In the genomic region with DNA sequence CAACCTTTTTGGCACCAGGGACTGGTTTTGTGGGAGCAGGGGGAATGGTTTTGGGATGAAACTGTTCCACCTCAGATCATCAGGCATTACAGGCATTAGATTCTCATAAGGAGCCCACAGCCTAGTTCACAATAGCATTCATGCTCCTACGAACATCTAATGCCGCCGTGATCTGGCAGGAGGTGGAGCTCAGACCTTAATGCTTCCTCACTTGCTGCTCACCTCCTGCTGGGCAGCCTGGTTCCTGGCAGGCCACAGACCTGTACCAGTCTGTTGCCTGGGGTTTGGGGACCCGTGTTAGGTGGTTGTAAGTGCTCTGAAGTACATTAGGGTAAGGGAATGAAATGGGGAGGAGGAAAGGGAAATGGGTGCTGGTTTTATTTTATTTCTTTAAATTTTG, we compare ENCODE assay signal across 28 cellular contexts. TPM values are rescaled to one million over a fixed set of nuclear protein-coding genes. Genes with fewer than 3 reads are reported as not detected.
A peak's percentile ranks its signal among the peaks of the same experiment; 100 is the strongest.
DNase-seq lines count a peak whose midpoint lies in the region; ATAC-seq and TF ChIP-seq lines count a peak whose summit lies in the region.
"Had no signal": no experiment of that assay in that cellular context is flagged by ENCODE, and none has a peak within 500 bp of the region (broad histone marks: within the 10 kb centered on the region; RNA-seq: fewer than 3 reads in every experiment).

No MANE protein-coding gene starts in this region.

- no peak overlapping the region for H3K4me3 Mint-ChIP-seq in stimulated activated memory B cell treated with anti-CD40 and anti-IgM and Interleukin-4, amounts not matched to agents 10 μg/mL and 1 μg/mL and 100 μg/mL, for 72 hours
- H3K4me3 Mint-ChIP-seq: activated CD8-positive, alpha-beta T cell treated with anti-CD3 and anti-CD28 coated beads for 36 hours had no signal

- no peak overlapping the region for H3K4me3 ChIP-seq in MG63
- no peak overlapping the region for H3K4me3 ChIP-seq in choroid plexus epithelial cell (ENCODE audit: low read depth, low read length)
- H3K4me3 ChIP-seq: esophagus squamous epithelium, gastrocnemius medialis, right atrium auricular region, SJSA1, thoracic aorta, vagina had no signal

- no peaks in the 10 kb centered on the region for H3K27me3 ChIP-seq in MG63
- H3K27me3 ChIP-seq: esophagus squamous epithelium, gastrocnemius medialis, right atrium auricular region, SJSA1, vagina had no signal

- no peaks in the 10 kb centered on the region for H3K9me3 Mint-ChIP-seq in stimulated activated memory B cell treated with anti-CD40 and anti-IgM and Interleukin-4, amounts not matched to agents 10 μg/mL and 1 μg/mL and 100 μg/mL, for 72 hours
- H3K9me3 Mint-ChIP-seq: activated CD8-positive, alpha-beta T cell treated with anti-CD3 and anti-CD28 coated beads for 36 hours; effector memory CD8-positive, alpha-beta T cell; naive thymus-derived CD8-positive, alpha-beta T cell; T-cell had no signal

- H3K27ac ChIP-seq in substantia nigra (ENCODE audit: low read depth, low read length, poor library complexity, severe bottlenecking), result no peak overlapping the region
- H3K27ac ChIP-seq: gastrocnemius medialis, right atrium auricular region, SJSA1, thoracic aorta, vagina had no signal

- peak; percentile 6 for TF ChIP-seq CTCF in choroid plexus epithelial cell (conservative IDR thresholded peaks at IDR 0.05; ENCODE audit: low read depth, low read length)

- H3K36me3 ChIP-seq in MG63, result no peaks in the 10 kb centered on the region
- H3K36me3 ChIP-seq: esophagus squamous epithelium, gastrocnemius medialis, right atrium auricular region, SJSA1, thoracic aorta, vagina had no signal

- no peaks in the 10 kb centered on the region for H3K27me3 Mint-ChIP-seq in stimulated activated memory B cell treated with anti-CD40 and anti-IgM and Interleukin-4, amounts not matched to agents 10 μg/mL and 1 μg/mL and 100 μg/mL, for 72 hours

- H3K4me1 Mint-ChIP-seq in stimulated activated memory B cell treated with anti-CD40 and anti-IgM and Interleukin-4, amounts not matched to agents 10 μg/mL and 1 μg/mL and 100 μg/mL, for 72 hours, result peaks cover 26% of the 10 kb centered on the region

- no peaks in the 10 kb centered on the region for H3K9me3 ChIP-seq in MG63
- H3K9me3 ChIP-seq: esophagus squamous epithelium, gastrocnemius medialis, right atrium auricular region, SJSA1, thoracic aorta, vagina had no signal

- H3K36me3 Mint-ChIP-seq in stimulated activated memory B cell treated with anti-CD40 and anti-IgM and Interleukin-4, amounts not matched to agents 10 μg/mL and 1 μg/mL and 100 μg/mL, for 72 hours, result no peaks in the 10 kb centered on the region
- H3K36me3 Mint-ChIP-seq: naive thymus-derived CD8-positive, alpha-beta T cell; T-cell had no signal

- H3K27ac Mint-ChIP-seq in stimulated activated memory B cell treated with anti-CD40 and anti-IgM and Interleukin-4, amounts not matched to agents 10 μg/mL and 1 μg/mL and 100 μg/mL, for 72 hours, result peak overlapping the region; percentile 76
- H3K27ac Mint-ChIP-seq: activated CD8-positive, alpha-beta T cell treated with anti-CD3 and anti-CD28 coated beads for 36 hours; T-cell had no signal

- ATAC-seq in stimulated activated memory B cell treated with anti-CD40 and anti-IgM and Interleukin-4, amounts not matched to agents 10 μg/mL and 1 μg/mL and 100 μg/mL, for 72 hours, result no peak
- no peak for ATAC-seq in activated CD4-positive, CD25-positive, alpha-beta regulatory T cell treated with anti-CD3 and anti-CD28 coated beads, Interleukin-2, amount 50 U/mL, for 24 hours
- no peak for ATAC-seq in HG03378 (IDR thresholded peaks at IDR 0.05; ENCODE audit: unreplicated experiment)
- ATAC-seq: activated CD8-positive, alpha-beta T cell treated with anti-CD3 and anti-CD28 coated beads for 36 hours; effector memory CD8-positive, alpha-beta T cell; gastrocnemius medialis; naive thymus-derived CD8-positive, alpha-beta T cell; T-cell had no signal

- DNase-seq in activated effector memory CD4-positive, alpha-beta T cell treated with anti-CD3 and anti-CD28 coated beads, Interleukin-2, amount 50 U/mL, for 16 hours, result peak; percentile 52
- DNase-seq in activated effector memory CD4-positive, alpha-beta T cell treated with Interleukin-2 at 50 U/mL for 16 hours, result no peak
- peak; percentile 22 for DNase-seq in MG63
- no peak for DNase-seq in choroid plexus epithelial cell (ENCODE audit: low read depth)
- DNase-seq in substantia nigra (lab: John Stamatoyannopoulos, UW), result no peak
- DNase-seq: activated CD4-positive, alpha-beta T cell treated with anti-CD3 and anti-CD28 coated beads for 1 hour; activated CD8-positive, alpha-beta T cell treated with anti-CD3 and anti-CD28 coated beads for 36 hours; activated gamma-delta T cell; activated T-cell treated with anti-CD3 and anti-CD28 coated beads for 4 hours; effector memory CD8-positive, alpha-beta T cell; esophagus squamous epithelium; gastrocnemius medialis; hippocampal formation; KBM-7; midbrain; naive thymus-derived CD8-positive, alpha-beta T cell; NCI-H146; stimulated activated CD4-positive, alpha-beta T cell treated with anti-CD3 and anti-CD28 coated beads, Interleukin-12 subunit alpha, Interleukin-12 subunit beta, amount 100 ng/mL, for 4 hours; stimulated activated CD4-positive, alpha-beta T cell treated with anti-CD3 and anti-CD28 coated beads, Interleukin-4, amount 100 ng/mL, for 24 hours; stimulated activated naive CD4-positive, alpha-beta T cell; T-cell had no signal

RNA-seq across cellular contexts. Expression of a gene that starts 9.7 kb away (rescaled TPM):
- 394 TPM in 2 replicates for total RNA-seq in MG63 (2014; rRNA removed; shearing (Covaris generic); ENCODE audit: low replicate concordance)

Comparison
In these comparisons a context has a peak if more than half of its experiments do, and no peak if none do; other contexts are left out.
1. DNase-seq: peak in activated effector memory CD4-positive, alpha-beta T cell treated with anti-CD3 and anti-CD28 coated beads, Interleukin-2, amount 50 U/mL, for 16 hours (single experiment) and MG63 (single experiment); none in activated effector memory CD4-positive, alpha-beta T cell treated with Interleukin-2 at 50 U/mL for 16 hours (single experiment), choroid plexus epithelial cell (single experiment) and substantia nigra (0 of 49).